Comparison of ENCODE assay signal across 8 cellular contexts in genomic region chr22:39490135-39490798, GRCh38. TPM values are rescaled to one million over a fixed set of nuclear protein-coding genes. Genes with fewer than 3 reads are reported as not detected.
DNase-seq lines count a peak whose midpoint lies in the region; ATAC-seq and TF ChIP-seq lines count a peak whose summit lies in the region.

No MANE protein-coding gene starts in this region.

- no peak for TF ChIP-seq CTCF in GM10248 (IDR thresholded peaks at IDR 0.05; ENCODE audit: control extremely low read depth, extremely low read depth, low read depth, missing control alignments)

- POLR2A ChIA-PET in GM10248 (lab: Yijun Ruan, JAX), result interaction anchor here (0.8 to 1.8 kb wide), 3 partner anchors 30 to 40 kb away, joined by 3 to 5 read pairs (median 4); partner anchors contain the start of gene ATF4

- ATAC-seq in HG03025 (IDR thresholded peaks at IDR 0.05; ENCODE audit: low FRiP score, unreplicated experiment) (peak; percentile 70), left lobe of liver (peak; percentile 95), HG03457 (IDR thresholded peaks at IDR 0.05; ENCODE audit: unreplicated experiment) (no peak)

- CTCF ChIA-PET in GM10248 (lab: Yijun Ruan, JAX), result interaction anchor here (1.0 to 11.5 kb wide), 10 partner anchors 10 to 54 kb away, joined by 3 to 166 read pairs (median 4); a partner anchor contains a TSS

- DNase-seq in GM10248 (ENCODE audit: extremely low spot score) (peak; percentile 90), NCI-H446 treated with DMSO at 0.1 percent for 48 hours (lab: John Stamatoyannopoulos, UW) (peak; percentile 56), left lobe of liver (ENCODE audit: low spot score) (peak; percentile 84)
- peak; percentile 70 for DNase-seq in activated CD4-positive, alpha-beta T cell treated with anti-CD3 and anti-CD28 coated beads for 1 hour
- DNase-seq in central memory CD4-positive, alpha-beta T cell, result peak; percentile 71
- DNase-seq in stimulated activated CD4-positive, alpha-beta T cell treated with anti-CD3 and anti-CD28 coated beads, TNF-alpha, amount 100 ng/mL, for 48 hours (ENCODE audit: low read depth in 3 of 3), result peak; percentile 68 to 77 (median 77)

RNA-seq across cellular contexts. Expression of gene MIEF1, which starts 11.8 kb away (rescaled TPM):
- total RNA-seq in left lobe of liver, result 26.1 TPM

RNA-seq across cellular contexts. Expression of gene ATF4, which starts 30.1 kb away (rescaled TPM):
- total RNA-seq in left lobe of liver, result 134 TPM

RNA-seq across cellular contexts. Expression of gene MGAT3, which starts 33.5 kb away (rescaled TPM):
- 0.13 TPM for total RNA-seq in left lobe of liver

RNA-seq across cellular contexts. Expression of gene RPS19BP1, which starts 42.3 kb away (rescaled TPM):
- total RNA-seq in left lobe of liver, result 50.1 TPM
